Comparison of ENCODE assay signal across 8 cellular contexts in genomic region chr16:50547944-50548658, GRCh38. TPM values are rescaled to one million over a fixed set of nuclear protein-coding genes. Genes with fewer than 3 reads are reported as not detected.
DNase-seq lines count a peak whose midpoint lies in the region; ATAC-seq and TF ChIP-seq lines count a peak whose summit lies in the region.

A gene with protein sequence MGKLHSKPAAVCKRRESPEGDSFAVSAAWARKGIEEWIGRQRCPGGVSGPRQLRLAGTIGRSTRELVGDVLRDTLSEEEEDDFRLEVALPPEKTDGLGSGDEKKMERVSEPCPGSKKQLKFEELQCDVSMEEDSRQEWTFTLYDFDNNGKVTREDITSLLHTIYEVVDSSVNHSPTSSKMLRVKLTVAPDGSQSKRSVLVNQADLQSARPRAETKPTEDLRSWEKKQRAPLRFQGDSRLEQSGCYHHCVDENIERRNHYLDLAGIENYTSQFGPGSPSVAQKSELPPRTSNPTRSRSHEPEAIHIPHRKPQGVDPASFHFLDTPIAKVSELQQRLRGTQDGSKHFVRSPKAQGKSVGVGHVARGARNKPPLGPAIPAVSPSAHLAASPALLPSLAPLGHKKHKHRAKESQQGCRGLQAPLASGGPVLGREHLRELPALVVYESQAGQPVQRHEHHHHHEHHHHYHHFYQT (plus strand): TSS chr16:50548396. CDS start chr16:50548554, 158 bp downstream.

- H3K27ac ChIP-seq in BLaER1 (no peak within 1 kb of the TSS), RWPE1 (no peak within 1 kb of the TSS), osteoblast (ENCODE audit: low read depth, low read length) (no peak within 1 kb of the TSS), thoracic aorta (peak within 1 kb of the TSS; percentile 70 to 87)

- peak within 1 kb of the TSS; percentile 69 for H2AFZ ChIP-seq in osteoblast (ENCODE audit: low read length)

- TF ChIP-seq CTCF in RWPE1 (conservative IDR thresholded peaks at IDR 0.05; ENCODE audit: low read depth) (no peak), osteoblast (IDR thresholded peaks at IDR 0.05; ENCODE audit: extremely low read depth, low read depth, low read length) (no peak), thoracic aorta (IDR thresholded peaks at IDR 0.05) (no peak)

- peaks cover 39% of the 10 kb centered on the region for H3K27me3 ChIP-seq in BLaER1
- H3K27me3 ChIP-seq in osteoblast (ENCODE audit: insufficient read depth, low read length), result peaks cover 51% of the 10 kb centered on the region
- no peaks in the 10 kb centered on the region for H3K27me3 ChIP-seq in thoracic aorta (replicated peaks; ENCODE audit: insufficient read depth)

- peak within 1 kb of the TSS; percentile 69 for H3K9ac ChIP-seq in BLaER1

- H3K4me3 ChIP-seq in BLaER1, result peak within 1 kb of the TSS; percentile 77
- H3K4me3 ChIP-seq in osteoblast (ENCODE audit: insufficient read depth, low read length), result peak within 1 kb of the TSS; percentile 64
- peak within 1 kb of the TSS; percentile 93 for H3K4me3 ChIP-seq in thoracic aorta

- POLR2A ChIA-PET in RWPE1 (lab: Yijun Ruan, JAX; ENCODE audit: low non-redundant PET), result no interaction called here

- H3K4me1 ChIP-seq in BLaER1 (no peaks in the 10 kb centered on the region; the same call in 1 of the 2 replicates), osteoblast (ENCODE audit: insufficient read depth, low read length) (no peaks in the 10 kb centered on the region), thoracic aorta (ENCODE audit: control insufficient read depth in 1 of 2, low read depth in 2 of 2) (peaks cover 7 to 28% of the 10 kb centered on the region in 2 donors)

- H3K4me2 ChIP-seq in BLaER1 (peak within 1 kb of the TSS; percentile 95), osteoblast (ENCODE audit: insufficient read depth, low read length) (peak within 1 kb of the TSS; percentile 83)

- CTCF ChIA-PET in RWPE1 (lab: Yijun Ruan, JAX), result interaction anchor here (0.7 kb wide), 1 partner anchor 178 kb away, joined by 3 read pairs; no protein-coding TSS in a partner anchor

- H3K36me3 ChIP-seq in BLaER1 (no peaks in the 10 kb centered on the region), osteoblast (ENCODE audit: insufficient read depth, low read length) (no peaks in the 10 kb centered on the region), thoracic aorta (no peaks in the 10 kb centered on the region)

- H4K20me1 ChIP-seq in BLaER1, result peaks cover 12% of the 10 kb centered on the region; the same call in 1 of the 2 replicates
- no peaks in the 10 kb centered on the region for H4K20me1 ChIP-seq in osteoblast (ENCODE audit: insufficient read depth, low read length)

- no peaks in the 10 kb centered on the region for H3K79me2 ChIP-seq in osteoblast (ENCODE audit: insufficient read depth, low read length)

- peak; percentile 71 for DNase-seq in RWPE1 (ENCODE audit: low spot score)
- peak; percentile 50 for DNase-seq in activated gamma-delta T cell treated with anti-CD3 and anti-CD28 coated beads, Interleukin-2, amount 50 U/mL, for 16 hours (ENCODE audit: low read depth)
- peak; percentile 30 to 90 (median 82) for DNase-seq in head of caudate nucleus
- DNase-seq in osteoblast (ENCODE audit: insufficient read length, low spot score, missing footprints), result peak; percentile 98
- no peak for DNase-seq in thoracic aorta (ENCODE audit: low spot score)

- H3K9me3 ChIP-seq in BLaER1, result no peaks in the 10 kb centered on the region
- no peaks in the 10 kb centered on the region for H3K9me3 ChIP-seq in osteoblast (ENCODE audit: low read depth, low read length)
- H3K9me3 ChIP-seq in thoracic aorta, result no peaks in the 10 kb centered on the region

- intact Hi-C loops in head of caudate nucleus (cut with DNase I), result no loop called here

- ATAC-seq in GM19372 (IDR thresholded peaks at IDR 0.05; ENCODE audit: low read depth, unreplicated experiment), result peak; percentile 81
- ATAC-seq in HG03469 (IDR thresholded peaks at IDR 0.05; ENCODE audit: unreplicated experiment), result peak; percentile 39
- ATAC-seq in thoracic aorta (ENCODE audit: insufficient number of reproducible peaks, low FRiP score, low read depth), result peak; percentile 32

RNA-seq across cellular contexts. Expression of the gene that starts here (rescaled TPM):
- total RNA-seq in osteoblast, result under 0.01 TPM in 2 replicates
- 10 to 100 TPM; 30.2 to 41.7 TPM for total RNA-seq in thoracic aorta

Comparison
In these comparisons a context has a peak if more than half of its experiments do, and no peak if none do; other contexts are left out.
1. RNA of the gene that starts here (total RNA-seq): 30.2 to 41.7 TPM in thoracic aorta; under 0.01 TPM in osteoblast; every median in the first group is over 10 times any median in the second.
2. Peak in DNase-seq, H3K4me3 ChIP-seq and H3K4me2 ChIP-seq in osteoblast; RNA of the gene not detected or under 1 TPM.
3. H3K27ac ChIP-seq: peak in thoracic aorta (2 of 2); none in BLaER1 (single experiment), RWPE1 (single experiment) and osteoblast (single experiment).
4. Peak in every context shown above with its lines, with median percentiles within 50 percentile points of each other: H3K4me3 ChIP-seq and ATAC-seq.